Comparison of ENCODE assay signal across 26 cellular contexts in genomic region chr2:22788749-22789148, GRCh38.
"Had no signal": no experiment of that assay in that cellular context is flagged by ENCODE, and none has a peak within 500 bp of the region (broad histone marks: within the 10 kb centered on the region; RNA-seq: fewer than 3 reads in every experiment).

No MANE protein-coding gene starts in this region.

- DNase-seq: activated CD4-positive, alpha-beta T cell treated with anti-CD3 and anti-CD28 coated beads for 4 hours; activated CD4-positive, alpha-beta T cell treated with anti-CD3 and anti-CD28 coated beads, Interleukin-2, amount 50 U/mL, for 4 hours; activated naive CD4-positive, alpha-beta T cell; activated T-cell treated with anti-CD3 and anti-CD28 coated beads for 4 hours; activated T-cell treated with anti-CD3 and anti-CD28 coated beads, Interleukin-2, amount 50 U/mL, for 72 hours; effector CD8-positive, alpha-beta T cell; gastrocnemius medialis; kidney; left lung; mesendoderm; mucosa of descending colon; right lobe of liver; stimulated activated CD4-positive, alpha-beta T cell treated with anti-CD3 and anti-CD28 coated beads, Interleukin-2, amount 100 ng/mL, for 48 hours; T-helper 9 cell; trophoblast cell; uterus had no signal

- H3K36me3 ChIP-seq: breast epithelium, gastrocnemius medialis, left lung, neutrophil, right lobe of liver, thoracic aorta, uterus had no signal

- H3K9me3 ChIP-seq: breast epithelium, gastrocnemius medialis, left lung, mucosa of descending colon, neutrophil, right lobe of liver, thoracic aorta, uterus had no signal

- ATAC-seq: activated naive CD4-positive, alpha-beta T cell treated with anti-CD3 and anti-CD28 coated beads, Interleukin-2, amount 50 U/mL, for 72 hours; activated T-cell treated with anti-CD3 and anti-CD28 coated beads, Interleukin-2, amount 50 U/mL, for 72 hours; gastrocnemius medialis; left lung; mucosa of descending colon; right lobe of liver had no signal

- H3K4me3 ChIP-seq: breast epithelium, gastrocnemius medialis, hepatocyte, left lung, lung, mucosa of descending colon, right lobe of liver, thoracic aorta, uterus had no signal

- H3K4me2 ChIP-seq: hepatocyte had no signal

- FAIRE-seq: endometrium, kidney, TTC549 had no signal

- H3K27ac ChIP-seq: breast epithelium, epithelial cell of prostate, gastrocnemius medialis, hepatocyte, left lung, neutrophil, right lobe of liver, thoracic aorta, uterus, VCaP had no signal

- H3K4me1 ChIP-seq: breast epithelium, gastrocnemius medialis, left lung, right lobe of liver, uterus had no signal
